Comparison of ENCODE assay signal across 10 cellular contexts in the genomic region with DNA sequence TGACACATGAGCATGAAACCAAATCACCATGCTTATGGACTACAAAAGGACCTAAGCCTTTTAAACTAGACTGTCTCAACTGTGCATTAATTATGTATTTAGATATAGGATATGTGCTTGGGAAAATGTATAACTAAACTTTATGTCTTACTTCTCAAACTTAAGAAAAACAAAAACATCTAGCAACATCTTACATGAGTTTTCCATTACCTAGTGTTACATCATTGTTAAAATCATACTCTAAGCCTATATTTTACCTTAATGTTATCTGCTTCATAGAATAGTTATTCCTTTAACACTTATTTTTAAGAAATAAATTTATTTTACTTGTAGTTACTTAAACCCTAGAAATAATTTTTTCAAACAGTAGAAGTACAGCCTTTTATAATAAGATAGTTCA. TPM values are rescaled to one million over a fixed set of nuclear protein-coding genes. Genes with fewer than 3 reads are reported as not detected.
"Had no signal": no experiment of that assay in that cellular context is flagged by ENCODE, and none has a peak within 500 bp of the region (broad histone marks: within the 10 kb centered on the region; RNA-seq: fewer than 3 reads in every experiment).

No MANE protein-coding gene starts in this region.

- ATAC-seq: GM23338, HepG2 had no signal

- H3K4me2 ChIP-seq: GM23338 had no signal

- H2AFZ ChIP-seq: GM23338 had no signal

- H3K27ac ChIP-seq: HL-60 had no signal

- H3K4me3 ChIP-seq: GM23338 had no signal

- DNase-seq: H9, HCEC 1CT, KG1 had no signal

- FAIRE-seq: H1, H54, HepG2 had no signal

RNA-seq across cellular contexts. Expression of a gene that starts 24.0 kb away (rescaled TPM):
- total RNA-seq: GM23338, HT1080 had no signal
- polyA plus RNA-seq: HepG2, IgD-negative memory B cell had no signal

RNA-seq across cellular contexts. Expression of a gene that starts 31.4 kb away (rescaled TPM):
- total RNA-seq: GM23338, H1, HepG2, HT1080 had no signal
- polyA plus RNA-seq: GM23338, HepG2, IgD-negative memory B cell had no signal
